Comparison of ENCODE assay signal across 20 cellular contexts in genomic region chr12:31235868-31236395, GRCh38.
DNase-seq lines count a peak whose midpoint lies in the region; TF ChIP-seq lines count a peak whose summit lies in the region.
"Had no signal": no experiment of that assay in that cellular context is flagged by ENCODE, and none has a peak within 500 bp of the region (broad histone marks: within the 10 kb centered on the region; RNA-seq: fewer than 3 reads in every experiment).

No MANE protein-coding gene starts in this region.

- H3K27ac ChIP-seq in colonic mucosa (no peak overlapping the region), GM23248 (no peak overlapping the region)
- H3K27ac ChIP-seq: skin epidermis, thyroid gland had no signal

- H3K4me3 Mint-ChIP-seq in nephron, result no peak overlapping the region
- H3K4me3 Mint-ChIP-seq: activated CD4-positive, alpha-beta T cell treated with anti-CD3 and anti-CD28 coated beads for 36 hours; activated T-cell treated with anti-CD3 and anti-CD28 coated beads, Interleukin-2, amount 50 U/mL, for 24 hours; central memory CD8-positive, alpha-beta T cell; H9; naive thymus-derived CD4-positive, alpha-beta T cell; stimulated activated naive CD8-positive, alpha-beta T cell treated with anti-CD3 and anti-CD28 coated beads, Interleukin-15, amount 100 ng/mL, for 72 hours; T-helper 2 cell treated with Interferon-gamma antibody and Interleukin-4, amounts not matched to agents 5 μg/mL and 100 μg/mL, for 36 hours had no signal

- H3K4me1 Mint-ChIP-seq in nephron, result peaks cover 28% of the 10 kb centered on the region
- H3K4me1 Mint-ChIP-seq: activated CD4-positive, alpha-beta T cell treated with anti-CD3 and anti-CD28 coated beads for 36 hours; central memory CD8-positive, alpha-beta T cell had no signal

- H4K20me1 ChIP-seq in GM23248 (ENCODE audit: insufficient read depth), result no peaks in the 10 kb centered on the region

- 54% methylated on average over 9 of the region's 9 CpGs for WGBS in GM23248 (ENCODE audit: low coverage in 1 of 2, low lambda C conversion rate in 2 of 2, missing lambda C conversion rate in 2 of 2), 2 experiments

- peaks cover 7% of the 10 kb centered on the region for H3K9me3 Mint-ChIP-seq in nephron
- H3K9me3 Mint-ChIP-seq: activated T-cell treated with anti-CD3 and anti-CD28 coated beads, Interleukin-2, amount 50 U/mL, for 24 hours; central memory CD8-positive, alpha-beta T cell; T-helper 2 cell treated with Interferon-gamma antibody and Interleukin-4, amounts not matched to agents 5 μg/mL and 100 μg/mL, for 36 hours had no signal

- peak; percentile 31 for DNase-seq in Daoy (ENCODE audit: low read depth)
- DNase-seq in NCI-H146 treated with DMSO at 0.1 percent for 48 hours (lab: John Stamatoyannopoulos, UW; ENCODE audit: unreplicated experiment), result peak; percentile 30
- DNase-seq in colonic mucosa, result peak; percentile 14
- DNase-seq in HPDE6-E6E7 (ENCODE audit: extremely low spot score), result no peak
- DNase-seq in DMS 273 (lab: John Stamatoyannopoulos, UW; ENCODE audit: unreplicated experiment), result no peak
- no peak for DNase-seq in GM23248
- DNase-seq: activated CD4-positive, alpha-beta T cell treated with anti-CD3 and anti-CD28 coated beads for 36 hours; activated gamma-delta T cell treated with Interleukin-2 at 50 U/mL for 16 hours; activated T-cell treated with anti-CD3 and anti-CD28 coated beads, Interleukin-2, amount 50 U/mL, for 24 hours; GF-D8; naive thymus-derived CD4-positive, alpha-beta T cell; NCI-H1105; occipital lobe; stimulated activated naive CD8-positive, alpha-beta T cell treated with anti-CD3 and anti-CD28 coated beads, Interleukin-15, amount 100 ng/mL, for 72 hours had no signal

- in situ Hi-C loops in GM23248 (cut with MboI), result loop anchor here (10.0 kb wide), 1 partner anchor 391 kb away; no protein-coding TSS in a partner anchor

- H3K9ac ChIP-seq in colonic mucosa (ENCODE audit: low read depth in 2 of 2, low read length in 2 of 2), result no peak overlapping the region
- no peak overlapping the region for H3K9ac ChIP-seq in GM23248

- no peak for TF ChIP-seq CTCF in colonic mucosa (IDR thresholded peaks at IDR 0.05)
- no peak for TF ChIP-seq CTCF in nephron (IDR thresholded peaks at IDR 0.05; ENCODE audit: unreplicated experiment in 3 of 3)

- no peaks in the 10 kb centered on the region for H3K79me2 ChIP-seq in GM23248 (ENCODE audit: insufficient read depth)

- no peak overlapping the region for H3K4me2 ChIP-seq in GM23248 (ENCODE audit: unreplicated experiment)

- no peaks in the 10 kb centered on the region for H3K36me3 ChIP-seq in colonic mucosa
- H3K36me3 ChIP-seq in GM23248 (ENCODE audit: low read depth), result no peaks in the 10 kb centered on the region
- H3K36me3 ChIP-seq: thyroid gland had no signal

- H3K9me2 ChIP-seq in GM23248 (ENCODE audit: insufficient read depth), result no peaks in the 10 kb centered on the region

- H3K27me3 ChIP-seq in colonic mucosa (no peaks in the 10 kb centered on the region), GM23248 (replicated peaks; ENCODE audit: insufficient read depth) (peaks cover 51% of the 10 kb centered on the region)
- H3K27me3 ChIP-seq: thyroid gland had no signal

- peaks cover 31% of the 10 kb centered on the region for H3K27me3 Mint-ChIP-seq in nephron (ENCODE audit: low read depth)

- intact Hi-C loops in colonic mucosa (cut with DNase I), result loop anchor here (5.0 kb wide), 1 partner anchor 389 kb away; no protein-coding TSS in a partner anchor

- H3F3A ChIP-seq in GM23248 (ENCODE audit: insufficient read depth), result no peaks in the 10 kb centered on the region

- H3K4me3 ChIP-seq in colonic mucosa (no peak overlapping the region), GM23248 (no peak overlapping the region)
- H3K4me3 ChIP-seq: skin epidermis, thyroid gland had no signal

- H3K36me3 Mint-ChIP-seq in nephron (ENCODE audit: low read depth), result no peaks in the 10 kb centered on the region
- H3K36me3 Mint-ChIP-seq: naive thymus-derived CD4-positive, alpha-beta T cell had no signal

- no peak overlapping the region for H2AFZ ChIP-seq in GM23248

- no peaks in the 10 kb centered on the region for H3K4me1 ChIP-seq in colonic mucosa
- H3K4me1 ChIP-seq in GM23248 (ENCODE audit: insufficient read depth), result no peaks in the 10 kb centered on the region
- H3K4me1 ChIP-seq: thyroid gland had no signal

- H3K9me3 ChIP-seq in colonic mucosa (no peaks in the 10 kb centered on the region), GM23248 (ENCODE audit: low read depth) (no peaks in the 10 kb centered on the region)
- H3K9me3 ChIP-seq: thyroid gland had no signal

- H3K27ac Mint-ChIP-seq in nephron, result peak overlapping the region in 2 of 3 experiments; percentile 33 to 47
- H3K27ac Mint-ChIP-seq: activated CD4-positive, alpha-beta T cell treated with anti-CD3 and anti-CD28 coated beads for 36 hours; activated T-cell treated with anti-CD3 and anti-CD28 coated beads, Interleukin-2, amount 50 U/mL, for 24 hours; H9; stimulated activated naive CD8-positive, alpha-beta T cell treated with anti-CD3 and anti-CD28 coated beads, Interleukin-15, amount 100 ng/mL, for 72 hours; T-helper 2 cell treated with Interferon-gamma antibody and Interleukin-4, amounts not matched to agents 5 μg/mL and 100 μg/mL, for 36 hours had no signal

Comparison
In these comparisons a context has a peak if more than half of its experiments do, and no peak if none do; other contexts are left out.
1. DNase-seq: peak in Daoy (single experiment), NCI-H146 treated with DMSO at 0.1 percent for 48 hours (single experiment) and colonic mucosa (single experiment); none in HPDE6-E6E7 (single experiment), DMS 273 (single experiment) and GM23248 (single experiment).